Comparison of ENCODE assay signal across 8 cellular contexts in the genomic region with DNA sequence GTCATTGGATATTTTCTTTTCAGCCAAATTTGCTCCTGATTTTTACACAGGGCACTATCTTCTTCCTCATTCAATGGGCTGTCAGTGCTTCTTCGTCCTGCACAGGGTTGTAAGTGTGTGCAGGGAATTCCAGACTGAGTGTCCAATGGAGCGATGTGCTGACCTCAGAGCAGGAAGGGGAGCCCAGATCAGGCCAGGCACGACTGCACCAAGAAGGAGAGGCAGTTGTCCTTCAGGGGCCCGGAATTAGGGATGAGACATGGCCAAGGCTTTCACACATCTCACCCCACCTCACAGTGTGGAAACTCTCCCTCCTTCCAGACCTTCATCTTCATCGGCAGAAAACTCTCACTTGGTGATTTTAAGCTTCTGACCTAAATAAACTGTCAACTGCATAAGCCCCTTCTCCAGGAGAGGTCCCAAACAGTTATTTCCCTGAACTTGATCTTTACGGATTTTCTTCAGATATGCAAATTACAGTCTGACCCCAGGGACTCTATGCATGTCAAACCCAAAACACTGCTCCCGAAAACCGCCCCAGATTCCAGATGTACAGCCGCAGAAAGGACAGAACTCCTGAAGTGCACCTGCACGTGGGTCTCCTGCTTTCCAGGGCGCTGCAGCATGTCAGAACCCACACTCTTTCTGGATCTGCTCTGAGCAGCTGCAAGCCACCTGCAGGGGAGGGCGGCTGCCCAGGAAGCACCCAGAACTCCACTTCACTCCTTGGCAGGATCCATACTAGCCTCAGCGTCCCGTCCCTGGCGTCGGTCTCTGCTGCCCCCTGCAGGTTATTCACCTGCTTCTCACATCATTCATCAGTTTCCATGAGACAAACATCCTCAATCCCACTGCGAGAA. TPM values are rescaled to one million over a fixed set of nuclear protein-coding genes. Genes with fewer than 3 reads are reported as not detected.
DNase-seq lines count a peak whose midpoint lies in the region; ATAC-seq, FAIRE-seq and TF ChIP-seq lines count a peak whose summit lies in the region.

No MANE protein-coding gene starts in this region.

- peaks cover 46% of the 10 kb centered on the region for H3K36me3 Mint-ChIP-seq in endothelial cell (ENCODE audit: low read depth, unreplicated experiment)

- TF ChIP-seq CTCF in A673 (conservative IDR thresholded peaks at IDR 0.05; ENCODE audit: low read depth, low read length): peak; percentile 90
- peak; percentile 77 for TF ChIP-seq CTCF in endothelial cell (IDR thresholded peaks at IDR 0.05; ENCODE audit: unreplicated experiment)

- peak overlapping the region; percentile 80 for H3K4me3 ChIP-seq in A673 (ENCODE audit: low read depth, low read length, poor library complexity, severe bottlenecking)

- peaks cover 17% of the 10 kb centered on the region for H3K4me1 Mint-ChIP-seq in endothelial cell (ENCODE audit: unreplicated experiment)

- POLR2A ChIA-PET in A673 (lab: Charles Lee; ENCODE audit: low non-redundant PET): no interaction called here

- peak; percentile 39 for ATAC-seq in GM18861 (IDR thresholded peaks at IDR 0.05; ENCODE audit: unreplicated experiment)

- H3K4me3 Mint-ChIP-seq in endothelial cell (ENCODE audit: unreplicated experiment): peak overlapping the region; percentile 93

- no peaks in the 10 kb centered on the region for H3K27me3 ChIP-seq in A673 (replicated peaks; ENCODE audit: insufficient read depth, low read depth, low read length, poor library complexity)

- H3K9me3 ChIP-seq in A673 (ENCODE audit: low read depth, low read length, poor library complexity, severe bottlenecking): peaks cover 9% of the 10 kb centered on the region

- H3K27ac Mint-ChIP-seq in endothelial cell (ENCODE audit: unreplicated experiment): peak overlapping the region; percentile 97

- H3K4me1 ChIP-seq in A673 (ENCODE audit: insufficient read depth, low read length, poor library complexity, severe bottlenecking): peaks cover 8% of the 10 kb centered on the region

- CTCF ChIA-PET in A673 (lab: Charles Lee): interaction anchor here (0.6 to 1.9 kb wide), 10 partner anchors 50 to 397 kb away, joined by 3 to 13 read pairs (median 4); a partner anchor contains a TSS

- peaks cover 4% of the 10 kb centered on the region for H3K9me3 Mint-ChIP-seq in endothelial cell (ENCODE audit: unreplicated experiment)

- H3K27me3 Mint-ChIP-seq in endothelial cell (ENCODE audit: unreplicated experiment): peaks cover 5% of the 10 kb centered on the region

- no TSS peak for BruUV-seq in A673 (replicated peaks; lab: Mats Ljungman, UMichigan)

- intact Hi-C loops in A673 (cut with micrococcal nuclease; ENCODE audit: unreplicated experiment): loop anchor here (1.0 to 2.0 kb wide), 5 partner anchors 49 to 258 kb away; a partner anchor contains a TSS

- DNase-seq in A673 (ENCODE audit: low spot score) (peak; percentile 90), HTR-8/SVneo (ENCODE audit: insufficient read length, low spot score) (peak; percentile 73), NOMO-1 treated with dmso at 0.1 percent for 144 hours (lab: John Stamatoyannopoulos, UW; ENCODE audit: unreplicated experiment) (peak; percentile 65), endothelial cell (ENCODE audit: low spot score) (peak; percentile 81), middle frontal gyrus (ENCODE audit: extremely low spot score, low spot score) (peak; percentile 73)
- peak; percentile 62 for DNase-seq in activated CD8-positive, alpha-beta memory T cell treated with anti-CD3 and anti-CD28 coated beads, Interleukin-2, amount 50 U/mL, for 24 hours (ENCODE audit: extremely low read depth)
- DNase-seq in stimulated activated CD8-positive, alpha-beta memory T cell treated with anti-CD3 and anti-CD28 coated beads, Interleukin-15, amount 100 ng/mL, for 24 hours (ENCODE audit: low read depth): peak; percentile 69

- peaks cover 15% of the 10 kb centered on the region for H3K36me3 ChIP-seq in A673 (ENCODE audit: insufficient read depth, low read length, poor library complexity, severe bottlenecking)

- H3K27ac ChIP-seq in A673 (ENCODE audit: low read depth, low read length, poor library complexity, severe bottlenecking): no peak overlapping the region

- FAIRE-seq in HTR-8/SVneo (lab: Jason Lieb, UNC): peak; percentile 69

RNA-seq across cellular contexts. Expression of a gene that starts 0.6 kb away (rescaled TPM):
- total RNA-seq in A673 (2021) (4.9 and 5.4 TPM in 2 replicates), endothelial cell (ENCODE audit: unreplicated experiment) (6.2 TPM)

RNA-seq across cellular contexts. Expression of a gene that starts 15.8 kb away (rescaled TPM):
- total RNA-seq in A673 (2021) (9.1 and 11.1 TPM in 2 replicates), endothelial cell (ENCODE audit: unreplicated experiment) (26.7 TPM)

RNA-seq across cellular contexts. Expression of a gene that starts 22.1 kb away (rescaled TPM):
- total RNA-seq in A673 (2021) (9.6 and 12.2 TPM in 2 replicates), endothelial cell (ENCODE audit: unreplicated experiment) (12.4 TPM)
